14 cellular contexts compared by ENCODE assay signal in the genomic region with DNA sequence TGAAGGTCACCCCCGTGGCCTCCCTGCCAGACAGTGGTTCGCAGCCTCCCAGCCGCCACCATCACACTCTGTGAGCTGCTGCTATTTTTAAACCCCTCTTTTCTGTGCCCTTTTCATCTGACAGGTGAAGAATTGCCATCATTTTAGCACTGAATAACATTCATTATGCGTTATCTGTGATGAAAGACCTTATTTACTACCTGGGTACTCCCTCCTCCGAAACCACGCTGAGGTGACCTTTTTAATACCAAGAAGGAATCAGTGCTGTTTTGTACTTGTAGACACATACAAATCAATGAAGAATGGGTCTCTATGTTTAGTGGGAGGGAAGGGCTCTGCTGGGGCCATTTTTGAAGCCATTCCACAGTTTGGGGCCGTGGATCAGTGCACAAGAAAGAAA.
DNase-seq lines count a peak whose midpoint lies in the region; TF ChIP-seq lines count a peak whose summit lies in the region.
"Had no signal": no experiment of that assay in that cellular context is flagged by ENCODE, and none has a peak within 500 bp of the region (broad histone marks: within the 10 kb centered on the region; RNA-seq: fewer than 3 reads in every experiment).

No MANE protein-coding gene starts in this region.

- H3K27ac Mint-ChIP-seq in progenitor cell of endocrine pancreas: no peak overlapping the region
- H3K27ac Mint-ChIP-seq: B cell; CD4-positive, CD25-positive, alpha-beta regulatory T cell; CD8-positive, alpha-beta T cell; HFFc6 had no signal

- H3K4me3 Mint-ChIP-seq in progenitor cell of endocrine pancreas (ENCODE audit: low read depth): peak overlapping the region; percentile 3
- H3K4me3 Mint-ChIP-seq: B cell; CD4-positive, CD25-positive, alpha-beta regulatory T cell; CD8-positive, alpha-beta T cell; HFFc6 had no signal

- H3K4me1 Mint-ChIP-seq in progenitor cell of endocrine pancreas (ENCODE audit: low read depth): peaks cover 9% of the 10 kb centered on the region
- H3K4me1 Mint-ChIP-seq: B cell had no signal

- TF ChIP-seq CTCF in progenitor cell of endocrine pancreas (IDR thresholded peaks at IDR 0.05; ENCODE audit: unreplicated experiment): no peak

- no peaks in the 10 kb centered on the region for H3K27me3 Mint-ChIP-seq in progenitor cell of endocrine pancreas

- DNase-seq in NCI-H146 (lab: John Stamatoyannopoulos, UW): peak; percentile 38
- no peak for DNase-seq in NCI-H146 treated with DMSO at 0.1 percent for 48 hours (lab: John Stamatoyannopoulos, UW; ENCODE audit: unreplicated experiment)
- peak; percentile 35 for DNase-seq in islet precursor cell
- DNase-seq in progenitor cell of endocrine pancreas (ENCODE audit: low spot score, unreplicated experiment): no peak
- DNase-seq in NCI-H526 treated with DMSO at 0.1 percent for 48 hours (lab: John Stamatoyannopoulos, UW): no peak
- no peak for DNase-seq in SIG-M5 treated with dmso at 0.1 percent for 504 hours (lab: John Stamatoyannopoulos, UW; ENCODE audit: unreplicated experiment)
- no peak for DNase-seq in NCI-H2171 (lab: John Stamatoyannopoulos, UW)
- DNase-seq: CD4-positive, CD25-positive, alpha-beta regulatory T cell; CD8-positive, alpha-beta T cell; DMS153; DND-41; GOT3; HFFc6 had no signal

- H3K9me3 Mint-ChIP-seq in progenitor cell of endocrine pancreas (ENCODE audit: low read depth): no peaks in the 10 kb centered on the region
- H3K9me3 Mint-ChIP-seq: CD8-positive, alpha-beta T cell; HFFc6 had no signal

- no peaks in the 10 kb centered on the region for H3K36me3 Mint-ChIP-seq in progenitor cell of endocrine pancreas (ENCODE audit: insufficient read depth)
- H3K36me3 Mint-ChIP-seq: CD4-positive, CD25-positive, alpha-beta regulatory T cell; CD8-positive, alpha-beta T cell had no signal

Comparison
In these comparisons a context has a peak if more than half of its experiments do, and no peak if none do; other contexts are left out.
1. DNase-seq: peak in NCI-H146 (single experiment) and islet precursor cell (single experiment); none in NCI-H146 treated with DMSO at 0.1 percent for 48 hours (single experiment), progenitor cell of endocrine pancreas (single experiment), NCI-H526 treated with DMSO at 0.1 percent for 48 hours (single experiment), SIG-M5 treated with dmso at 0.1 percent for 504 hours (single experiment) and NCI-H2171 (single experiment).